ENCODE assay signal across 1 cellular context in genomic region chr17:50663812-50664374, GRCh38.
TF ChIP-seq lines count a peak whose summit lies in the region.

No MANE protein-coding gene starts in this region.

TF ChIP-seq in liver, 16 proteins besides CTCF, POLR2A, EP300 and RAD21:
- peak; percentile 100 for TF ChIP-seq MAX (IDR thresholded peaks at IDR 0.05)
- peak; percentile 93 for TF ChIP-seq HNF4G (IDR thresholded peaks at IDR 0.05)
- peak; percentile 68 to 87 for TF ChIP-seq JUND (IDR thresholded peaks at IDR 0.05)
- TF ChIP-seq SP1 (IDR thresholded peaks at IDR 0.05): peak; percentile 98
- peak; percentile 77 for TF ChIP-seq NR2F2 (IDR thresholded peaks at IDR 0.05)
- TF ChIP-seq ATF3 (IDR thresholded peaks at IDR 0.05): peak; percentile 59
- peak; percentile 93 for TF ChIP-seq ZBTB33 (IDR thresholded peaks at IDR 0.05)
- TF ChIP-seq FOXA2 (IDR thresholded peaks at IDR 0.05): peak; percentile 66
- peak in 1 of 2 donors; percentile 96 for TF ChIP-seq EGR1 (IDR thresholded peaks at IDR 0.05; ENCODE audit: low read depth in 2 of 2)
- TF ChIP-seq YY1 (IDR thresholded peaks at IDR 0.05): peak; percentile 80
- peak; percentile 94 to 97 for TF ChIP-seq HNF4A (conservative IDR thresholded peaks at IDR 0.05)
- peak; percentile 92 to 98 for TF ChIP-seq RXRA (IDR thresholded peaks at IDR 0.05)
- no peak for TF ChIP-seq TAF1 (conservative IDR thresholded peaks at IDR 0.05)
- peak; percentile 88 for TF ChIP-seq REST (IDR thresholded peaks at IDR 0.05)
- TF ChIP-seq FOXA1 (IDR thresholded peaks at IDR 0.05): peak; percentile 62
- peak in 1 of 2 donors; percentile 75 for TF ChIP-seq GABPA (IDR thresholded peaks at IDR 0.05 in 1 of 2, conservative IDR thresholded peaks at IDR 0.05 in 1 of 2)
